In the genomic region with DNA sequence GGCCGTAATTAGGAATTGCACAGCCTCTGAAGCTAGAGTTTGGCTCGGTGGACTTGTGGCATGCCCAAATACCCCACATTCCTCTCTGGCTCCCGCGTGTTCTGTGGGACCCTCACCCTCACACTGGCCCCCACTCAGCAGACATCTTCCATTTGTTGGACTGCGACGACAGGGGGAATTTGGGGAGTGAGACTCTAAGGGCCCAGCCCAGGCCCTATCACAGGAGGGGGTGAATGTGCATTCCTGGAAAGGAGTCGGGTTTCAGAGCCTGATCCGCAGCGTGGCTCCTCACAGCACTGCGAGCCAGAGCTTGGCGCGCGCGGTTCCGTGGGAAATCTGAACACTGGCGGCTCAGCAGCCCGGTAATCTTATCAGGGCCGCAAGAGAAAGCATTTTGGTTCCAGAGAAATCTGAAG, we compare ENCODE assay signal across 11 cellular contexts. TPM values are rescaled to one million over a fixed set of nuclear protein-coding genes. Genes with fewer than 3 reads are reported as not detected.
A peak's percentile ranks its signal among the peaks of the same experiment; 100 is the strongest.
DNase-seq lines count a peak whose midpoint lies in the region; ATAC-seq, FAIRE-seq and TF ChIP-seq lines count a peak whose summit lies in the region.
"Had no signal": no experiment of that assay in that cellular context is flagged by ENCODE, and none has a peak within 500 bp of the region (broad histone marks: within the 10 kb centered on the region; RNA-seq: fewer than 3 reads in every experiment).

No MANE protein-coding gene starts in this region.

- TF ChIP-seq POLR2A in right lobe of liver (IDR thresholded peaks at IDR 0.05) (no peak), HepG2 (IDR thresholded peaks at IDR 0.05; ENCODE audit: insufficient read depth in 1 of 2, low read depth in 2 of 2, low read length in 2 of 2) (no peak)

- H3K4me2 ChIP-seq in HepG2 (ENCODE audit: low read depth, low read length): no peak overlapping the region

- POLR2A ChIA-PET in HepG2 (lab: Yijun Ruan, JAX): no interaction called here

- H3K9me3 ChIP-seq in right lobe of liver: no peaks in the 10 kb centered on the region
- no peaks in the 10 kb centered on the region for H3K9me3 ChIP-seq in HepG2 (ENCODE audit: low read length)
- no peaks in the 10 kb centered on the region for H3K9me3 ChIP-seq in tibial artery
- no peaks in the 10 kb centered on the region for H3K9me3 ChIP-seq in lower lobe of right lung
- H3K9me3 ChIP-seq: upper lobe of left lung had no signal

- H3K4me1 ChIP-seq in right lobe of liver: peaks cover 0 to 10% (median 0%) of the 10 kb centered on the region in 4 donors
- no peaks in the 10 kb centered on the region for H3K4me1 ChIP-seq in HepG2 (ENCODE audit: insufficient read depth, low read length)
- H3K4me1 ChIP-seq in tibial artery: peaks cover 0 to 31% (median 15%) of the 10 kb centered on the region in 4 donors
- H3K4me1 ChIP-seq in lower lobe of right lung: peaks cover 45% of the 10 kb centered on the region

- no peaks in the 10 kb centered on the region for H3K79me2 ChIP-seq in HepG2 (ENCODE audit: insufficient read depth, low read length)

- H3K36me3 Mint-ChIP-seq in central memory CD8-positive, alpha-beta T cell (ENCODE audit: insufficient read depth): peaks cover 23% of the 10 kb centered on the region

- no peak overlapping the region for H2AFZ ChIP-seq in HepG2 (ENCODE audit: low read length)

- TF ChIP-seq CTCF in right lobe of liver (IDR thresholded peaks at IDR 0.05): no peak
- no peak for TF ChIP-seq CTCF in HepG2 (CRISPR knock-in tag; IDR thresholded peaks at IDR 0.05)
- TF ChIP-seq CTCF in tibial artery (IDR thresholded peaks at IDR 0.05): no peak
- TF ChIP-seq CTCF in lower lobe of right lung (IDR thresholded peaks at IDR 0.05): no peak

- no peaks in the 10 kb centered on the region for H3K9me3 Mint-ChIP-seq in central memory CD8-positive, alpha-beta T cell

- no peak overlapping the region for H3K9ac ChIP-seq in HepG2 (ENCODE audit: insufficient read depth, low read depth, low read length)

- H3K4me1 Mint-ChIP-seq in central memory CD8-positive, alpha-beta T cell: peaks cover 87% of the 10 kb centered on the region

- no peak for FAIRE-seq in HepG2 (lab: Jason Lieb, UNC)

- DNase-seq in right lobe of liver (no peak), HepG2 (ENCODE audit: low spot score) (no peak), left lobe of liver (ENCODE audit: low spot score) (no peak), tibial artery (no peak), lower lobe of right lung (no peak)
- DNase-seq in central memory CD8-positive, alpha-beta T cell (ENCODE audit: low spot score in 2 of 2): no peak
- DNase-seq: hippocampal formation, NCI-H187 had no signal

- H3K4me3 ChIP-seq in right lobe of liver (no peak overlapping the region), HepG2 (replicated peaks in 1 of 3; ENCODE audit: insufficient read depth in 1 of 3, low read depth in 2 of 3, low read length in 3 of 3) (no peak overlapping the region), tibial artery (no peak overlapping the region), lower lobe of right lung (no peak overlapping the region)
- H3K4me3 ChIP-seq: upper lobe of left lung had no signal

- H3K27me3 ChIP-seq in right lobe of liver: no peaks in the 10 kb centered on the region
- peaks cover 4 to 56% of the 10 kb centered on the region in 2 experiments; a peak in 3 of 5 replicates for H3K27me3 ChIP-seq in HepG2 (ENCODE audit: control insufficient read depth in 1 of 2, insufficient read depth in 2 of 2, low read length in 2 of 2)
- no peaks in the 10 kb centered on the region for H3K27me3 ChIP-seq in tibial artery
- H3K27me3 ChIP-seq in lower lobe of right lung (ENCODE audit: low read depth): no peaks in the 10 kb centered on the region
- H3K27me3 ChIP-seq: upper lobe of left lung had no signal

- peak; percentile 7 to 40 (median 32) for ATAC-seq in right lobe of liver
- ATAC-seq in HepG2: no peak
- ATAC-seq in central memory CD8-positive, alpha-beta T cell (replicated peaks; ENCODE audit: extremely low read depth, poor library complexity, severe bottlenecking): no peak
- ATAC-seq in left lobe of liver: peak; percentile 49
- no peak for ATAC-seq in GM21529 (IDR thresholded peaks at IDR 0.05; ENCODE audit: unreplicated experiment)
- ATAC-seq in HG03095 (IDR thresholded peaks at IDR 0.05; ENCODE audit: unreplicated experiment): no peak
- ATAC-seq in lower lobe of right lung: no peak

- H3K36me3 ChIP-seq in right lobe of liver: no peaks in the 10 kb centered on the region
- no peaks in the 10 kb centered on the region for H3K36me3 ChIP-seq in HepG2 (replicated peaks in 1 of 2; ENCODE audit: control insufficient read depth in 1 of 2, insufficient read depth in 2 of 2, low read length in 2 of 2)
- no peaks in the 10 kb centered on the region for H3K36me3 ChIP-seq in tibial artery
- H3K36me3 ChIP-seq in lower lobe of right lung: peaks cover 12% of the 10 kb centered on the region
- H3K36me3 ChIP-seq: upper lobe of left lung had no signal

- in situ Hi-C loops in HepG2 (cut with HindIII; ENCODE audit: extremely low pct_ligation_motif_present, low pct_unique_long_range_greater_than_20kb): no loop called here

- WGBS in right lobe of liver (ENCODE audit: insufficient coverage, low coverage, low lambda C conversion rate, missing lambda C conversion rate): 16% methylated on average over 8 of the region's 18 CpGs
- 59% methylated on average over 12 of the region's 18 CpGs for WGBS in HepG2 (ENCODE audit: low lambda C conversion rate)

- CTCF ChIA-PET in HepG2 (lab: Yijun Ruan, JAX; ENCODE audit: low intra/inter-chr PET ratio, low total read pairs): no interaction called here

- no TSS peak for BruUV-seq in HepG2 (replicated peaks; lab: Mats Ljungman, UMichigan)

- H3K27ac ChIP-seq in right lobe of liver (no peak overlapping the region), HepG2 (ENCODE audit: extremely low read length, insufficient read depth, low read length) (no peak overlapping the region), tibial artery (peak overlapping the region; percentile 17 to 44), lower lobe of right lung (no peak overlapping the region)
- H3K27ac ChIP-seq: upper lobe of left lung had no signal

- H3K27ac Mint-ChIP-seq in central memory CD8-positive, alpha-beta T cell (ENCODE audit: low read depth): peak overlapping the region; percentile 63

- no peak for TF ChIP-seq EP300 in HepG2 (IDR thresholded peaks at IDR 0.05; ENCODE audit: low read depth in 2 of 2, low read length in 2 of 2)
- no peak for TF ChIP-seq EP300 in HepG2 (CRISPR knock-in tag; IDR thresholded peaks at IDR 0.05; ENCODE audit: borderline replicate concordance)

- no peak for TF ChIP-seq RAD21 in HepG2 (CRISPR knock-in tag; IDR thresholded peaks at IDR 0.05)

- H4K20me1 ChIP-seq in HepG2 (ENCODE audit: insufficient read depth, low read length): no peaks in the 10 kb centered on the region

- intact Hi-C loops in right lobe of liver (cut with DNase I): no loop called here
- intact Hi-C loops in HepG2 (cut with micrococcal nuclease; ENCODE audit: unreplicated experiment): no loop called here
- intact Hi-C loops in tibial artery (cut with DNase I; ENCODE audit: low total_unique reads): no loop called here
- intact Hi-C loops in lower lobe of right lung (cut with DNase I): no loop called here

- no peaks in the 10 kb centered on the region for H3K27me3 Mint-ChIP-seq in central memory CD8-positive, alpha-beta T cell

- H3K4me3 Mint-ChIP-seq in central memory CD8-positive, alpha-beta T cell: no peak overlapping the region

TF ChIP-seq in HepG2, 621 proteins besides CTCF, POLR2A, EP300 and RAD21 (continues in another document):
- TF ChIP-seq ZNF136 (CRISPR knock-in tag; IDR thresholded peaks at IDR 0.05; ENCODE audit: low read depth): no peak
- TF ChIP-seq, protein P1, sequence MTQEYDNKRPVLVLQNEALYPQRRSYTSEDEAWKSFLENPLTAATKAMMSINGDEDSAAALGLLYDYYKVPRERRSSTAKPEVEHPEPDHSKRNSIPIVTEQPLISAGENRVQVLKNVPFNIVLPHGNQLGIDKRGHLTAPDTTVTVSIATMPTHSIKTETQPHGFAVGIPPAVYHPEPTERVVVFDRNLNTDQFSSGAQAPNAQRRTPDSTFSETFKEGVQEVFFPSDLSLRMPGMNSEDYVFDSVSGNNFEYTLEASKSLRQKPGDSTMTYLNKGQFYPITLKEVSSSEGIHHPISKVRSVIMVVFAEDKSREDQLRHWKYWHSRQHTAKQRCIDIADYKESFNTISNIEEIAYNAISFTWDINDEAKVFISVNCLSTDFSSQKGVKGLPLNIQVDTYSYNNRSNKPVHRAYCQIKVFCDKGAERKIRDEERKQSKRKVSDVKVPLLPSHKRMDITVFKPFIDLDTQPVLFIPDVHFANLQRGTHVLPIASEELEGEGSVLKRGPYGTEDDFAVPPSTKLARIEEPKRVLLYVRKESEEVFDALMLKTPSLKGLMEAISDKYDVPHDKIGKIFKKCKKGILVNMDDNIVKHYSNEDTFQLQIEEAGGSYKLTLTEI (CRISPR knock-in tag; conservative IDR thresholded peaks at IDR 0.05): no peak

RNA-seq across cellular contexts. Expression of a gene that starts 5.2 kb away (rescaled TPM):
- total RNA-seq in right lobe of liver (1 to 10 TPM; 2.4 to 8.4 (median 5.0) TPM), HepG2 (2016; rRNA removed; fragmentation: Illumina TruSeq; extraction: Trizol) (not detected in 2 replicates), left lobe of liver (3.7 TPM), lower lobe of right lung (20.7 TPM)
- not detected in 2 replicates for total RNA-seq in HepG2 (2016; cell fraction: cytosol; rRNA removed; fragmentation: Illumina TruSeq; extraction: Trizol; ENCODE audit: low read depth)
- not detected in 2 replicates for total RNA-seq in HepG2 (2016; cell fraction: insoluble cytoplasmic fraction; rRNA removed; fragmentation: Illumina TruSeq; extraction: Trizol)
- total RNA-seq in HepG2 (2016; cell fraction: membrane; rRNA removed; fragmentation: Illumina TruSeq; extraction: Trizol): not detected in 2 replicates
- total RNA-seq in HepG2 (2016; cell fraction: nucleus; rRNA removed; fragmentation: Illumina TruSeq; extraction: Trizol): not detected in 2 replicates
- polyA plus RNA-seq in HepG2 (2011; rRNA removed): not detected in 2 replicates
- polyA plus RNA-seq in HepG2 (2011; cell fraction: cytosol; rRNA removed): not detected in 2 replicates
- polyA plus RNA-seq in HepG2 (2011; cell fraction: nucleus; rRNA removed): not detected in 2 replicates
- polyA plus RNA-seq in HepG2 (2012): not detected in 2 replicates
- polyA plus RNA-seq in HepG2 (2016; cell fraction: cytosol; fragmentation: Illumina TruSeq; extraction: Trizol; ENCODE audit: low read depth): not detected in 2 replicates
- not detected in 2 replicates for polyA plus RNA-seq in HepG2 (2016; cell fraction: insoluble cytoplasmic fraction; fragmentation: Illumina TruSeq; extraction: Trizol; ENCODE audit: low read depth)
- not detected in 2 replicates for polyA plus RNA-seq in HepG2 (2016; cell fraction: membrane; fragmentation: Illumina TruSeq; extraction: Trizol; ENCODE audit: low read depth)
- polyA plus RNA-seq in HepG2 (2016; cell fraction: nucleus; fragmentation: Illumina TruSeq; extraction: Trizol; ENCODE audit: insufficient read depth, low read depth): not detected in 2 replicates
- 0.26 and 0.32 TPM in 2 replicates for polyA minus RNA-seq in HepG2 (2011; rRNA and poly(A)+ RNA removed; ENCODE audit: low replicate concordance)
- polyA minus RNA-seq in HepG2 (2011; cell fraction: cytosol; rRNA and poly(A)+ RNA removed): not detected in 2 replicates
- not detected in 2 replicates for polyA minus RNA-seq in HepG2 (2011; cell fraction: nucleus; rRNA and poly(A)+ RNA removed)

Comparison
In these comparisons a context has a peak if more than half of its experiments do, and no peak if none do; other contexts are left out.
1. ATAC-seq: peak in right lobe of liver (4 of 4) and left lobe of liver (single experiment); none in HepG2 (single experiment), central memory CD8-positive, alpha-beta T cell (single experiment), GM21529 (single experiment), HG03095 (single experiment) and lower lobe of right lung (0 of 2).
2. H3K27ac ChIP-seq: peak in tibial artery (2 of 2); none in right lobe of liver (0 of 3), HepG2 (single experiment) and lower lobe of right lung (single experiment).